Comparison of ENCODE assay signal across 17 cellular contexts in genomic region chr13:92739306-92739818, GRCh38.
DNase-seq lines count a peak whose midpoint lies in the region; FAIRE-seq and TF ChIP-seq lines count a peak whose summit lies in the region.
"Had no signal": no experiment of that assay in that cellular context is flagged by ENCODE, and none has a peak within 500 bp of the region (broad histone marks: within the 10 kb centered on the region; RNA-seq: fewer than 3 reads in every experiment).

No MANE protein-coding gene starts in this region.

- H3K4me1 Mint-ChIP-seq in MCF 10A (ENCODE audit: insufficient read depth, unreplicated experiment): peaks cover 8% of the 10 kb centered on the region
- no peaks in the 10 kb centered on the region for H3K4me1 Mint-ChIP-seq in CD4-positive, alpha-beta memory T cell
- H3K4me1 Mint-ChIP-seq: CD14-positive monocyte, GM23338 had no signal

- in situ Hi-C loops in mammary epithelial cell (cut with MboI; ENCODE audit: low sequenced_read_pairs in 2 of 2): no loop called here

- H4K20me1 ChIP-seq in mammary epithelial cell (ENCODE audit: insufficient read depth, low read length) (no peaks in the 10 kb centered on the region), H1 (replicated peaks in 1 of 2; ENCODE audit: control insufficient read depth in 1 of 2, insufficient read depth in 2 of 2, low read length in 2 of 2) (no peaks in the 10 kb centered on the region)

- no peak overlapping the region for H2BK5ac ChIP-seq in H1 (ENCODE audit: low read depth, low read length)

- H3K27me3 Mint-ChIP-seq in MCF 10A (ENCODE audit: insufficient read depth, unreplicated experiment): no peaks in the 10 kb centered on the region
- no peaks in the 10 kb centered on the region for H3K27me3 Mint-ChIP-seq in CD4-positive, alpha-beta memory T cell

- H2BK12ac ChIP-seq in H1 (ENCODE audit: low read depth, low read length): no peak overlapping the region

- H3K4me2 ChIP-seq in mammary epithelial cell (ENCODE audit: insufficient read depth, low read depth, low read length): no peak overlapping the region
- H3K4me2 ChIP-seq in H1 (ENCODE audit: insufficient read depth in 1 of 2, low read depth in 2 of 2, low read length in 2 of 2): no peak overlapping the region
- H3K4me2 ChIP-seq: GM23338 had no signal

- H3K4me3 Mint-ChIP-seq in MCF 10A (ENCODE audit: unreplicated experiment): no peak overlapping the region
- no peak overlapping the region for H3K4me3 Mint-ChIP-seq in CD4-positive, alpha-beta memory T cell
- H3K4me3 Mint-ChIP-seq: CD14-positive monocyte, GM23338 had no signal

- no peak for TF ChIP-seq RAD21 in H1 (IDR thresholded peaks at IDR 0.05 in 1 of 2, conservative IDR thresholded peaks at IDR 0.05 in 1 of 2; ENCODE audit: low read depth in 2 of 2, low read length in 2 of 2)

- H3K9me3 Mint-ChIP-seq in MCF 10A (ENCODE audit: unreplicated experiment): no peaks in the 10 kb centered on the region
- H3K9me3 Mint-ChIP-seq in CD4-positive, alpha-beta memory T cell: peaks cover 0 to 8% (median under 1%) of the 10 kb centered on the region in 8 donors
- H3K9me3 Mint-ChIP-seq: GM23338 had no signal

- H4K91ac ChIP-seq in H1 (replicated peaks; ENCODE audit: insufficient read length, low read length): no peak overlapping the region

- DNase-seq in mammary epithelial cell (peak; percentile 7), MCF 10A (ENCODE audit: unreplicated experiment) (no peak), NCI-H2171 treated with DMSO at 0.1 percent for 48 hours (lab: John Stamatoyannopoulos, UW) (peak; percentile 72), H1 (ENCODE audit: low read depth in 1 of 2, low spot score in 2 of 2) (no peak), GM03348 (ENCODE audit: low spot score) (no peak), RWPE1 (ENCODE audit: low spot score) (no peak)
- no peak for DNase-seq in CD4-positive, alpha-beta memory T cell
- no peak for DNase-seq in activated naive CD4-positive, alpha-beta T cell (lab: John Stamatoyannopoulos, UW)
- DNase-seq: DMS79 treated with DMSO at 0.1 percent for 48 hours, GDM1, NCI-H2081, Peyer's patch, SIG-M5, SW 1271 had no signal

- no peaks in the 10 kb centered on the region for H3K36me3 Mint-ChIP-seq in MCF 10A (ENCODE audit: insufficient read depth, unreplicated experiment)
- H3K36me3 Mint-ChIP-seq in CD4-positive, alpha-beta memory T cell: no peaks in the 10 kb centered on the region
- H3K36me3 Mint-ChIP-seq: CD14-positive monocyte had no signal

- no peak overlapping the region for H2BK15ac ChIP-seq in H1 (ENCODE audit: low read length)

- no peak overlapping the region for H3K18ac ChIP-seq in H1 (ENCODE audit: extremely low read depth, low read length)

- H3K9ac ChIP-seq in mammary epithelial cell (ENCODE audit: insufficient read depth, low read length): no peak overlapping the region
- no peak overlapping the region for H3K9ac ChIP-seq in H1 (replicated peaks in 1 of 4; ENCODE audit: extremely low read depth in 1 of 4, low read depth in 3 of 4, low read length in 3 of 4)

- no peak overlapping the region for H2AK5ac ChIP-seq in H1 (ENCODE audit: low read depth, low read length)

- no peaks in the 10 kb centered on the region for H3K36me3 ChIP-seq in mammary epithelial cell (ENCODE audit: insufficient read depth, low read length)
- no peaks in the 10 kb centered on the region for H3K36me3 ChIP-seq in H1 (ENCODE audit: control insufficient read depth in 2 of 4, insufficient read depth in 4 of 4, low read length in 3 of 4)
- no peaks in the 10 kb centered on the region for H3K36me3 ChIP-seq in CD4-positive, alpha-beta memory T cell (ENCODE audit: insufficient read depth, low read length)
- H3K36me3 ChIP-seq: Peyer's patch had no signal

- H3K56ac ChIP-seq in H1 (replicated peaks; ENCODE audit: insufficient read length, low read depth, low read length): no peak overlapping the region

- H2BK20ac ChIP-seq in H1 (ENCODE audit: low read length): no peak overlapping the region

- no peak overlapping the region for H4K8ac ChIP-seq in H1 (ENCODE audit: extremely low read depth, insufficient read depth, low read length)

- TF ChIP-seq EP300 in H1 (IDR thresholded peaks at IDR 0.05; ENCODE audit: borderline replicate concordance in 1 of 2, low read depth in 2 of 2, low read length in 2 of 2): no peak

- dilution Hi-C loops in mammary epithelial cell (cut with HindIII; ENCODE audit: low sequenced_read_pairs): no loop called here

- no peak overlapping the region for H3K4ac ChIP-seq in H1 (replicated peaks; ENCODE audit: insufficient read length, low read depth, low read length)

- 68% methylated on average over 2 of the region's 2 CpGs for WGBS in mammary epithelial cell (ENCODE audit: low coverage, missing lambda C conversion rate)
- WGBS in H1 (ENCODE audit: extremely low coverage in 1 of 2, insufficient coverage in 1 of 2, insufficient read length in 1 of 2, insufficient replicate concordance in 2 of 2, low coverage in 1 of 2, low lambda C conversion rate in 2 of 2, missing lambda C conversion rate in 1 of 2), 2 experiments: 84 to 100% methylated on average over 1 to 2 of the region's 2 CpGs

- no peaks in the 10 kb centered on the region for H3K79me1 ChIP-seq in H1 (ENCODE audit: low read depth, low read length)

- no peak overlapping the region for H3K14ac ChIP-seq in H1 (ENCODE audit: insufficient read length)

- H3K79me2 ChIP-seq in mammary epithelial cell (ENCODE audit: insufficient read depth, low read length) (no peaks in the 10 kb centered on the region), H1 (ENCODE audit: control insufficient read depth in 1 of 2, insufficient read depth in 2 of 2, low read length in 2 of 2) (no peaks in the 10 kb centered on the region)

- H3K27ac Mint-ChIP-seq in MCF 10A (ENCODE audit: low read depth, unreplicated experiment): no peak overlapping the region
- no peak overlapping the region for H3K27ac Mint-ChIP-seq in CD4-positive, alpha-beta memory T cell
- H3K27ac Mint-ChIP-seq: CD14-positive monocyte, GM23338 had no signal

- H4K5ac ChIP-seq in H1 (ENCODE audit: insufficient read length, low read depth, low read length): no peak overlapping the region

- no peak overlapping the region for H2AFZ ChIP-seq in mammary epithelial cell (ENCODE audit: low read depth, low read length)
- H2AFZ ChIP-seq in H1 (ENCODE audit: low read length): 0 out of 2 replicates have a peak overlapping the region, but pooled peaks have one; percentile 29
- H2AFZ ChIP-seq: GM23338 had no signal

- intact Hi-C loops in mammary epithelial cell (cut with micrococcal nuclease): loop anchor here (10.0 kb wide), 1 partner anchor 485 kb away; the partner anchor contains the start of gene GPC6
- intact Hi-C loops in MCF 10A (cut with micrococcal nuclease): no loop called here
- intact Hi-C loops in CD4-positive, alpha-beta memory T cell (cut with micrococcal nuclease): no loop called here

- FAIRE-seq in H1 (lab: Jason Lieb, UNC): no peak

- H3K27me3 ChIP-seq in mammary epithelial cell (ENCODE audit: insufficient read depth, low read length): no peaks in the 10 kb centered on the region
- no peaks in the 10 kb centered on the region for H3K27me3 ChIP-seq in H1 (replicated peaks in 1 of 4; ENCODE audit: control insufficient read depth in 3 of 4, extremely low read depth in 1 of 4, insufficient read depth in 3 of 4, low read length in 3 of 4)
- no peaks in the 10 kb centered on the region for H3K27me3 ChIP-seq in CD4-positive, alpha-beta memory T cell (ENCODE audit: insufficient read depth, low read length)
- H3K27me3 ChIP-seq: Peyer's patch had no signal

- H3K27ac ChIP-seq in mammary epithelial cell (ENCODE audit: insufficient read depth, low read depth, low read length): no peak overlapping the region
- no peak overlapping the region for H3K27ac ChIP-seq in H1 (ENCODE audit: low read depth, low read length)
- no peak overlapping the region for H3K27ac ChIP-seq in CD4-positive, alpha-beta memory T cell (ENCODE audit: low read depth, low read length)
- H3K27ac ChIP-seq in RWPE1: no peak overlapping the region
- H3K27ac ChIP-seq: Peyer's patch had no signal

- BruUV-seq in mammary epithelial cell (replicated peaks; lab: Mats Ljungman, UMichigan) (no TSS peak), MCF 10A (replicated peaks; lab: Mats Ljungman, UMichigan) (no TSS peak)

- no peak for TF ChIP-seq POLR2A in H1 (IDR thresholded peaks at IDR 0.05; ENCODE audit: control extremely low read depth in 1 of 2, low read depth in 2 of 2, low read length in 2 of 2)

- CTCF ChIA-PET in mammary epithelial cell (lab: Charles Lee; ENCODE audit: low non-redundant PET) (interaction anchor here (0.7 kb wide), 1 partner anchor 85 kb away, joined by 3 read pairs; no protein-coding TSS in a partner anchor), MCF 10A (lab: Yijun Ruan, JAX) (interaction anchor here (0.6 to 1.1 kb wide), 2 partner anchors 171 to 793 kb away, joined by 4 to 5 read pairs; no protein-coding TSS in a partner anchor), H1 (lab: Charles Lee; ENCODE audit: partially characterized antibody) (interaction anchor here (0.6 kb wide), 1 partner anchor 1017 kb away, joined by 3 read pairs; no protein-coding TSS in a partner anchor), RWPE1 (lab: Yijun Ruan, JAX) (no interaction called here)
- CTCF ChIA-PET in CD4-positive, alpha-beta memory T cell (lab: Charles Lee; ENCODE audit: partially characterized antibody): no interaction called here

- no peak overlapping the region for H2BK120ac ChIP-seq in H1 (replicated peaks; ENCODE audit: low read depth, low read length)

- POLR2A ChIA-PET in MCF 10A (lab: Yijun Ruan, JAX) (interaction anchor here (0.5 kb wide), 1 partner anchor 34 kb away, joined by 3 read pairs; no protein-coding TSS in a partner anchor), H1 (lab: Charles Lee; ENCODE audit: partially characterized antibody) (no interaction called here), RWPE1 (lab: Yijun Ruan, JAX; ENCODE audit: low non-redundant PET) (no interaction called here)
- POLR2A ChIA-PET in CD4-positive, alpha-beta memory T cell (lab: Charles Lee; ENCODE audit: partially characterized antibody): no interaction called here

- H3K4me1 ChIP-seq in mammary epithelial cell (ENCODE audit: insufficient read depth, low read length) (no peaks in the 10 kb centered on the region), H1 (replicated peaks in 1 of 4; ENCODE audit: control insufficient read depth in 3 of 4, insufficient read depth in 4 of 4, low read length in 3 of 4) (no peaks in the 10 kb centered on the region)
- H3K4me1 ChIP-seq in CD4-positive, alpha-beta memory T cell (ENCODE audit: insufficient read depth, low read length): no peaks in the 10 kb centered on the region
- H3K4me1 ChIP-seq: Caco-2, Peyer's patch had no signal

- no peak overlapping the region for H3K4me3 ChIP-seq in mammary epithelial cell (replicated peaks in 1 of 3; ENCODE audit: insufficient read depth in 1 of 3, low read depth in 2 of 3, low read length in 3 of 3)
- no peak overlapping the region for H3K4me3 ChIP-seq in H1 (ENCODE audit: extremely low read depth in 1 of 4, insufficient read depth in 2 of 4, low read depth in 3 of 4, low read length in 4 of 4)
- no peak overlapping the region for H3K4me3 ChIP-seq in CD4-positive, alpha-beta memory T cell (ENCODE audit: low read length in 2 of 2)
- H3K4me3 ChIP-seq: GM23338, Peyer's patch had no signal

- no peak overlapping the region for H3K23ac ChIP-seq in H1 (ENCODE audit: insufficient read length)

- H3K23me2 ChIP-seq in H1 (ENCODE audit: low read depth, low read length): no peaks in the 10 kb centered on the region

- H3K9me3 ChIP-seq in mammary epithelial cell (replicated peaks; ENCODE audit: insufficient read depth, low read length) (no peaks in the 10 kb centered on the region), H1 (ENCODE audit: insufficient read depth in 2 of 2, low read depth in 1 of 2, low read length in 1 of 2) (no peaks in the 10 kb centered on the region)
- H3K9me3 ChIP-seq in CD4-positive, alpha-beta memory T cell (ENCODE audit: control insufficient read depth in 1 of 2, low read length in 2 of 2): no peaks in the 10 kb centered on the region
- H3K9me3 ChIP-seq: Caco-2, Peyer's patch had no signal

- TF ChIP-seq CTCF in mammary epithelial cell (conservative IDR thresholded peaks at IDR 0.05 in 1 of 2, IDR thresholded peaks at IDR 0.05 in 1 of 2; ENCODE audit: extremely low read depth in 1 of 2, insufficient read depth in 1 of 2, low read depth in 1 of 2, low read length in 2 of 2) (no peak), MCF 10A (IDR thresholded peaks at IDR 0.05; ENCODE audit: unreplicated experiment) (no peak), H1 (IDR thresholded peaks at IDR 0.05; ENCODE audit: control extremely low read depth in 1 of 3, insufficient read depth in 1 of 3, low read depth in 1 of 3, low read length in 3 of 3) (no peak), RWPE1 (conservative IDR thresholded peaks at IDR 0.05; ENCODE audit: low read depth) (no peak)

Comparison
In these comparisons a context has a peak if more than half of its experiments do, and no peak if none do; other contexts are left out.
1. DNase-seq: peak in mammary epithelial cell (single experiment) and NCI-H2171 treated with DMSO at 0.1 percent for 48 hours (single experiment); none in MCF 10A (single experiment), H1 (0 of 2), CD4-positive, alpha-beta memory T cell (0 of 5), GM03348 (single experiment), RWPE1 (single experiment) and activated naive CD4-positive, alpha-beta T cell (0 of 4).
2. CTCF ChIA-PET loops: an anchor here in mammary epithelial cell (0.7 kb wide), MCF 10A (0.6 to 1.1 kb wide) and H1 (0.6 kb wide); none called in CD4-positive, alpha-beta memory T cell and RWPE1.